ENCODE assay signal across 10 cellular contexts in genomic region chr20:25553819-25554296, GRCh38. TPM values are rescaled to one million over a fixed set of nuclear protein-coding genes. Genes with fewer than 3 reads are reported as not detected.
A peak's percentile ranks its signal among the peaks of the same experiment; 100 is the strongest.
DNase-seq lines count a peak whose midpoint lies in the region; ATAC-seq and TF ChIP-seq lines count a peak whose summit lies in the region.
"Had no signal": no experiment of that assay in that cellular context is flagged by ENCODE, and none has a peak within 500 bp of the region (broad histone marks: within the 10 kb centered on the region; RNA-seq: fewer than 3 reads in every experiment).

No MANE protein-coding gene starts in this region.

- H3K9me3 Mint-ChIP-seq in stimulated activated memory B cell treated with anti-CD40 and anti-IgM and Interleukin-4, amounts not matched to agents 10 μg/mL and 1 μg/mL and 100 μg/mL, for 72 hours = no peaks in the 10 kb centered on the region

- 56 to 68% methylated on average over 6 of the region's 6 CpGs for WGBS in sigmoid colon, 2 donors

- TF ChIP-seq EP300 in sigmoid colon (IDR thresholded peaks at IDR 0.05) = no peak

- no peaks in the 10 kb centered on the region for H3K36me3 ChIP-seq in sigmoid colon

- no peaks in the 10 kb centered on the region for H3K9me3 ChIP-seq in sigmoid colon

- no peak overlapping the region for H3K4me3 Mint-ChIP-seq in stimulated activated memory B cell treated with anti-CD40 and anti-IgM and Interleukin-4, amounts not matched to agents 10 μg/mL and 1 μg/mL and 100 μg/mL, for 72 hours

- DNase-seq in NCI-H2227 (lab: John Stamatoyannopoulos, UW; ENCODE audit: unreplicated experiment) (peak; percentile 13), NCI-H2227 treated with DMSO at 0.1 percent for 48 hours (lab: John Stamatoyannopoulos, UW) (no peak), NCI-H2196 (lab: John Stamatoyannopoulos, UW; ENCODE audit: unreplicated experiment) (peak; percentile 62), epidermal melanocyte (ENCODE audit: insufficient read length, low spot score) (peak; percentile 61), sigmoid colon (peak; percentile 75)
- no peak for DNase-seq in stimulated activated naive CD8-positive, alpha-beta T cell treated with anti-CD3 and anti-CD28 coated beads, Interleukin-15, Interleukin-2, amounts not matched to agents 100 U/mL and 50 U/mL, for 24 hours
- DNase-seq: amniotic stem cell, NCI-H1694 treated with DMSO at 0.1 percent for 48 hours had no signal

- no peak for TF ChIP-seq CTCF in sigmoid colon (IDR thresholded peaks at IDR 0.05)

- intact Hi-C loops in sigmoid colon (cut with DNase I) = loop anchor here (5.0 kb wide), 1 partner anchor 68 kb away; the partner anchor contains the start of gene NANP

- no peak for TF ChIP-seq POLR2A in sigmoid colon (IDR thresholded peaks at IDR 0.05)

- peak overlapping the region in 3 of 4 donors; percentile 60 to 72 (median 63) for H3K27ac ChIP-seq in sigmoid colon

- no peak overlapping the region for H3K4me3 ChIP-seq in sigmoid colon

- peaks cover 15% of the 10 kb centered on the region for H3K27me3 Mint-ChIP-seq in stimulated activated memory B cell treated with anti-CD40 and anti-IgM and Interleukin-4, amounts not matched to agents 10 μg/mL and 1 μg/mL and 100 μg/mL, for 72 hours

- H3K4me1 Mint-ChIP-seq in stimulated activated memory B cell treated with anti-CD40 and anti-IgM and Interleukin-4, amounts not matched to agents 10 μg/mL and 1 μg/mL and 100 μg/mL, for 72 hours = peaks cover 5% of the 10 kb centered on the region

- H3K4me1 ChIP-seq in sigmoid colon = peaks cover 0 to 54% (median 52%) of the 10 kb centered on the region in 4 donors

- H3K36me3 Mint-ChIP-seq in stimulated activated memory B cell treated with anti-CD40 and anti-IgM and Interleukin-4, amounts not matched to agents 10 μg/mL and 1 μg/mL and 100 μg/mL, for 72 hours = no peaks in the 10 kb centered on the region

- no peaks in the 10 kb centered on the region for H3K27me3 ChIP-seq in sigmoid colon

- ATAC-seq in stimulated activated naive CD8-positive, alpha-beta T cell treated with anti-CD3 and anti-CD28 coated beads, Interleukin-15, Interleukin-2, amounts not matched to agents 100 U/mL and 50 U/mL, for 24 hours = no peak
- no peak for ATAC-seq in HG02798 (IDR thresholded peaks at IDR 0.05; ENCODE audit: poor library complexity, unreplicated experiment)
- no peak for ATAC-seq in stimulated activated memory B cell treated with anti-CD40 and anti-IgM and Interleukin-4, amounts not matched to agents 10 μg/mL and 1 μg/mL and 100 μg/mL, for 72 hours

- H3K27ac Mint-ChIP-seq in stimulated activated memory B cell treated with anti-CD40 and anti-IgM and Interleukin-4, amounts not matched to agents 10 μg/mL and 1 μg/mL and 100 μg/mL, for 72 hours = no peak overlapping the region

RNA-seq across cellular contexts. Expression of gene NINL, which starts 31.5 kb away (rescaled TPM):
- total RNA-seq in sigmoid colon = 10 to 100 TPM in 2 of 4 donors, 1 to 10 TPM in 2; 9.6 to 19.9 (median 12.8) TPM
- 1 to 10 TPM; 2.4 to 3.8 (median 3.2) TPM for polyA plus RNA-seq in sigmoid colon

Comparison
In these comparisons a context has a peak if more than half of its experiments do, and no peak if none do; other contexts are left out.
1. DNase-seq: peak in NCI-H2227 (single experiment), NCI-H2196 (single experiment), epidermal melanocyte (single experiment) and sigmoid colon (single experiment); none in NCI-H2227 treated with DMSO at 0.1 percent for 48 hours (single experiment) and stimulated activated naive CD8-positive, alpha-beta T cell treated with anti-CD3 and anti-CD28 coated beads, Interleukin-15, Interleukin-2, amounts not matched to agents 100 U/mL and 50 U/mL, for 24 hours (single experiment).